ENCODE assay signal across 6 cellular contexts in genomic region chr3:147672035-147672434, GRCh38.
"Had no signal": no experiment of that assay in that cellular context is flagged by ENCODE, and none has a peak within 500 bp of the region (broad histone marks: within the 10 kb centered on the region; RNA-seq: fewer than 3 reads in every experiment).

No MANE protein-coding gene starts in this region.

- H3K9me3 Mint-ChIP-seq: GM23338, H9 had no signal

- H3K4me3 ChIP-seq: GM23338 had no signal

- H3K4me3 Mint-ChIP-seq: GM23338, H9, IgD-negative memory B cell had no signal

- H3K4me2 ChIP-seq: GM23338, KMS-11 had no signal

- H3K27ac Mint-ChIP-seq: GM23338, H9, IgD-negative memory B cell had no signal

- H2AFZ ChIP-seq: GM23338 had no signal

- DNase-seq: H9, HCEC 1CT, KBM-7 had no signal

- H3K9ac ChIP-seq: KMS-11 had no signal

- H3K27ac ChIP-seq: KMS-11 had no signal

- H3K4me1 Mint-ChIP-seq: GM23338, H9, IgD-negative memory B cell had no signal

- H3K27me3 Mint-ChIP-seq: IgD-negative memory B cell had no signal
